8 cellular contexts compared by ENCODE assay signal in genomic region chr19:45691516-45692186, GRCh38.
DNase-seq lines count a peak whose midpoint lies in the region; ATAC-seq and TF ChIP-seq lines count a peak whose summit lies in the region.

SNRPD2 (minus strand) TSS chr19:45691953; CDS start chr19:45691888, 65 bp downstream.

- DNase-seq in AG08395 (ENCODE audit: low spot score) (peak; percentile 97), NCI-H2196 treated with DMSO at 0.1 percent for 48 hours (lab: John Stamatoyannopoulos, UW; ENCODE audit: unreplicated experiment) (peak; percentile 89), cerebellar cortex (ENCODE audit: low spot score) (peak; percentile 95), islet precursor cell (peak; percentile 98)
- peak; percentile 88 for DNase-seq in stimulated activated CD4-positive, alpha-beta T cell treated with anti-CD3 and anti-CD28 coated beads, Interleukin-12 subunit alpha, Interleukin-12 subunit beta, amount 100 ng/mL, for 4 hours

- no peak for TF ChIP-seq CTCF in WI38 (IDR thresholded peaks at IDR 0.05; ENCODE audit: low read depth, low read length)

- ATAC-seq in GM18870 (IDR thresholded peaks at IDR 0.05; ENCODE audit: unreplicated experiment), result peak; percentile 46
- ATAC-seq in HG03108 (IDR thresholded peaks at IDR 0.05; ENCODE audit: unreplicated experiment), result peak; percentile 43

- peak within 1 kb of the TSS; percentile 94 for H3K4me3 ChIP-seq in WI38 (ENCODE audit: low read depth, low read length)

Comparison
In these comparisons a context has a peak if more than half of its experiments do, and no peak if none do; other contexts are left out.
1. Peak in every context shown above with its lines: DNase-seq, ATAC-seq and H3K4me3 ChIP-seq.